ENCODE assay signal across 25 cellular contexts in the genomic region with DNA sequence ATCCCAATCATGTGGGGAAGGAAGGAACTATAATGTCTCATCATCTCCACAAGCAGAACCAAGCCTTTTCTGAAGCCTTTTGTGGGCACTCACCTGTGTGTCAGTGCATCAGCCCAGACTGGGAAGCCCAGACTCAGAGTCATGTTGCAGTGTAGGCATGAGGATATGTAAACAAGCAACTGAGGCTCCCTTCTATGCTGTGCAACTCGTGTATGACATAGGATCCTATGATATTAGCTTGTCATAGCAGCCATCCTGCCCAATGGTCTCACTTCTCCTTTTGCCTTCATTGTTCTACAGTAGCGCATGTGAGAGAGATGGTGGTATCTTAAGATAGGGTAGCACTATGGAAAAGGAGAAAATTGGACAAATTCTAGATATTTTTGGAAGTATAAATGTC.
DNase-seq lines count a peak whose midpoint lies in the region; ATAC-seq, FAIRE-seq and TF ChIP-seq lines count a peak whose summit lies in the region.
"Had no signal": no experiment of that assay in that cellular context is flagged by ENCODE, and none has a peak within 500 bp of the region (broad histone marks: within the 10 kb centered on the region; RNA-seq: fewer than 3 reads in every experiment).

No MANE protein-coding gene starts in this region.

- CTCF ChIA-PET in activated B cell treated with CpG ODN at 0.5 μM for 24 hours (lab: Charles Lee): no interaction called here

- no peak for DNase-seq in GM12891 (ENCODE audit: insufficient read length, low spot score)
- no peak for DNase-seq in activated B cell treated with CpG ODN at 0.5 μM for 24 hours
- DNase-seq in C1 segment of cervical spinal cord (lab: John Stamatoyannopoulos, UW): no peak
- no peak for DNase-seq in activated CD8-positive, alpha-beta memory T cell treated with anti-CD3 and anti-CD28 coated beads for 24 hours
- DNase-seq in DMS53 (lab: John Stamatoyannopoulos, UW): no peak
- DNase-seq: activated CD4-positive, alpha-beta T cell treated with anti-CD3 and anti-CD28 coated beads, Interleukin-2, amount 50 U/mL, for 1 hour; activated naive CD8-positive, alpha-beta T cell treated with anti-CD3 and anti-CD28 coated beads, Interleukin-2, amount 10 ng/mL, durations not matched to agents 7 days and 5 days; COR-L47; effector memory CD4-positive, alpha-beta T cell; gastrocnemius medialis; HFFc6; hypothalamus; mucosa of descending colon; NCI-H1092 treated with DMSO at 0.1 percent for 48 hours; NCI-H2029; NCI-H345; NCI-H82; Peyer's patch; uterus had no signal

- no peak overlapping the region for H3K4me3 Mint-ChIP-seq in activated B cell treated with CpG ODN at 0.5 μM for 24 hours
- H3K4me3 Mint-ChIP-seq: activated naive CD8-positive, alpha-beta T cell treated with anti-CD3 and anti-CD28 coated beads, Interleukin-2, amount 10 ng/mL, durations not matched to agents 7 days and 5 days; HFFc6 had no signal

- H3K36me3 Mint-ChIP-seq in activated B cell treated with CpG ODN at 0.5 μM for 24 hours (ENCODE audit: low read depth): no peaks in the 10 kb centered on the region
- H3K36me3 Mint-ChIP-seq: activated naive CD8-positive, alpha-beta T cell treated with anti-CD3 and anti-CD28 coated beads, Interleukin-2, amount 10 ng/mL, durations not matched to agents 7 days and 5 days had no signal

- peaks cover 29% of the 10 kb centered on the region for H3K4me1 Mint-ChIP-seq in activated B cell treated with CpG ODN at 0.5 μM for 24 hours
- H3K4me1 Mint-ChIP-seq: activated naive CD8-positive, alpha-beta T cell treated with anti-CD3 and anti-CD28 coated beads, Interleukin-2, amount 10 ng/mL, durations not matched to agents 7 days and 5 days had no signal

- POLR2A ChIA-PET in activated B cell treated with CpG ODN at 0.5 μM for 24 hours (lab: Charles Lee): interaction anchor here (0.8 to 1.0 kb wide), 2 partner anchors 131 to 139 kb away, joined by 3 to 9 read pairs; no protein-coding TSS in a partner anchor

- intact Hi-C loops in activated B cell treated with CpG ODN at 0.5 μM for 24 hours (cut with micrococcal nuclease): loop anchor here (2.0 kb wide), 1 partner anchor 131 kb away; the partner anchor contains the start of gene PPFIBP2

- peak overlapping the region; percentile 27 for H3K27ac Mint-ChIP-seq in activated B cell treated with CpG ODN at 0.5 μM for 24 hours
- H3K27ac Mint-ChIP-seq: activated naive CD8-positive, alpha-beta T cell treated with anti-CD3 and anti-CD28 coated beads, Interleukin-2, amount 10 ng/mL, durations not matched to agents 7 days and 5 days; activated T-helper 2 cell treated with anti-CD3 and anti-CD28 coated beads, Interferon-gamma antibody, Interleukin-2, Interleukin-4, amounts not matched to agents 10 μg/mL and 5 μg/mL and 100 μg/mL, durations not matched to agents 14 hours and 24 hours and 36 hours; HFFc6 had no signal

- H3K27me3 Mint-ChIP-seq in activated B cell treated with CpG ODN at 0.5 μM for 24 hours: peaks cover 20% of the 10 kb centered on the region

- no peak for TF ChIP-seq CTCF in activated B cell treated with CpG ODN at 0.5 μM for 24 hours (IDR thresholded peaks at IDR 0.05)

- no peaks in the 10 kb centered on the region for H3K9me3 Mint-ChIP-seq in activated B cell treated with CpG ODN at 0.5 μM for 24 hours
- H3K9me3 Mint-ChIP-seq: activated naive CD8-positive, alpha-beta T cell treated with anti-CD3 and anti-CD28 coated beads, Interleukin-2, amount 10 ng/mL, durations not matched to agents 7 days and 5 days; activated T-helper 2 cell treated with anti-CD3 and anti-CD28 coated beads, Interferon-gamma antibody, Interleukin-2, Interleukin-4, amounts not matched to agents 10 μg/mL and 5 μg/mL and 100 μg/mL, durations not matched to agents 14 hours and 24 hours and 36 hours had no signal

- peak; percentile 66 for ATAC-seq in GM21526 (IDR thresholded peaks at IDR 0.05; ENCODE audit: low FRiP score, unreplicated experiment)
- peak; percentile 50 for ATAC-seq in HG03280 (IDR thresholded peaks at IDR 0.05; ENCODE audit: unreplicated experiment)
- peak; percentile 81 for ATAC-seq in activated B cell treated with CpG ODN at 0.5 μM for 24 hours (ENCODE audit: low read depth)
- no peak for ATAC-seq in GM21367 (IDR thresholded peaks at IDR 0.05; ENCODE audit: unreplicated experiment)
- ATAC-seq: gastrocnemius medialis, mucosa of descending colon had no signal

- no peak for TF ChIP-seq POLR2A in GM12891 (IDR thresholded peaks at IDR 0.05; ENCODE audit: low read depth, low read length)

- FAIRE-seq in GM12891 (lab: Jason Lieb, UNC): no peak
- FAIRE-seq: GM18507, islet of Langerhans had no signal

TF ChIP-seq in GM12891, 5 proteins besides CTCF, POLR2A, EP300 and RAD21:
- TF ChIP-seq PAX5 (IDR thresholded peaks at IDR 0.05; ENCODE audit: insufficient read depth, low read length, severe bottlenecking) (no peak), SPI1 (IDR thresholded peaks at IDR 0.05; ENCODE audit: low read depth, low read length) (peak; percentile 90)
